ENCODE assay signal across 15 cellular contexts in the genomic region with DNA sequence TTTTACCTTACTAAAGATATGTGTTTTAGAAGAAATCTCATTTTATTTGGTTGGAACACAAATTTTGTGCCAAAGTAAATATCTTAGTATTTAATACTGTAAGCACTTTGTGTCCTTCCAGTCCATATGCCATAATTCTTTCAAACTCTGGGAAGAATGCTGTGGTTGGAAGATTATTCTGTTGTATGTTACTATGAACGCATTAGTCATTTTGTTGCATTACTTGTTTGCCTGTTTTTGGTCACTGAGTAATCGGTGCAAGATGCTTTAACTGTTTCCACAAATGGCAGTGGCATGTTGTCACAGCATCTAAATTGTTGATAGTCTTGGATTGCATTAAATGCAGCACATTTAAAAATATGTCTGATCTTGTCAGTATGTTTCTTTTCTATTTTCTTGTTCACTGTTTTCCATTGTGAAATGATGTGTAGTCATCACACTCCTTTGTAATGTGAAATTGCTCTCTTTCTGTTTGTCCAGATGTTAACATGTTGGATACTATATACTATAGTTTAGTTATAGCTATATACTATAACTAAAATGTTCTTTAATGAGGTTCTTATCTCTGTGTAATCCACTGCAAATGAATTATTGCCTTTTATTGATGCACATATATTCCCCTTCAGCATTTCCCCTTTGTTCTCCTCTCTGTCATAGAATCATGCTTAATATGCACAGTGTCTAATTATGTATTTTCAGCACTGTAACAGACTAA.
DNase-seq lines count a peak whose midpoint lies in the region; ATAC-seq and TF ChIP-seq lines count a peak whose summit lies in the region.
"Had no signal": no experiment of that assay in that cellular context is flagged by ENCODE, and none has a peak within 500 bp of the region (broad histone marks: within the 10 kb centered on the region; RNA-seq: fewer than 3 reads in every experiment).

No MANE protein-coding gene starts in this region.

- no peak overlapping the region for H3K27ac ChIP-seq in spleen
- H3K27ac ChIP-seq: neural progenitor cell had no signal

- no peaks in the 10 kb centered on the region for H3K4me1 ChIP-seq in spleen
- H3K4me1 ChIP-seq: neural progenitor cell had no signal

- H3K9me3 ChIP-seq in MG63 = no peaks in the 10 kb centered on the region
- no peaks in the 10 kb centered on the region for H3K9me3 ChIP-seq in spleen

- TF ChIP-seq CTCF in epithelial cell of esophagus (IDR thresholded peaks at IDR 0.05; ENCODE audit: insufficient read depth, low read depth, low read length, missing control alignments) = no peak
- TF ChIP-seq CTCF in spleen (IDR thresholded peaks at IDR 0.05 in 8 of 11, conservative IDR thresholded peaks at IDR 0.05 in 3 of 11) = no peak

- no peaks in the 10 kb centered on the region for H3K27me3 Mint-ChIP-seq in effector memory CD8-positive, alpha-beta T cell
- H3K27me3 Mint-ChIP-seq: activated CD4-positive, alpha-beta T cell treated with anti-CD3 and anti-CD28 coated beads, Interleukin-2, amount 10 ng/mL, durations not matched to agents 7 days and 5 days; B cell had no signal

- no peak overlapping the region for H3K4me3 Mint-ChIP-seq in effector memory CD8-positive, alpha-beta T cell
- H3K4me3 Mint-ChIP-seq: activated CD4-positive, alpha-beta T cell treated with anti-CD3 and anti-CD28 coated beads, Interleukin-2, amount 10 ng/mL, durations not matched to agents 7 days and 5 days; B cell; neural progenitor cell had no signal

- DNase-seq in AG08395 (ENCODE audit: low spot score) = peak; percentile 86
- DNase-seq in MG63 = peak; percentile 0
- peak; percentile 87 for DNase-seq in epithelial cell of esophagus (ENCODE audit: low read depth)
- peak; percentile 77 for DNase-seq in non-pigmented ciliary epithelial cell (ENCODE audit: low read depth)
- no peak for DNase-seq in spleen
- DNase-seq in NCI-H748 (lab: John Stamatoyannopoulos, UW; ENCODE audit: unreplicated experiment) = no peak
- no peak for DNase-seq in effector memory CD8-positive, alpha-beta T cell
- DNase-seq: activated CD4-positive, alpha-beta T cell treated with anti-CD3 and anti-CD28 coated beads, Interleukin-2, amount 10 ng/mL, durations not matched to agents 7 days and 5 days; Karpas-422; NCI-H2107; stimulated activated CD8-positive, alpha-beta memory T cell treated with anti-CD3 and anti-CD28 coated beads, Interleukin-4, amount 100 ng/mL, for 48 hours had no signal

- 88 to 97% (median 94%) methylated on average over 2 of the region's 2 CpGs for WGBS in spleen, 5 donors

- peaks cover 14% of the 10 kb centered on the region for H3K36me3 ChIP-seq in MG63
- peaks cover 2 to 100% (median 44%) of the 10 kb centered on the region in 6 donors for H3K36me3 ChIP-seq in spleen

- H3K36me3 Mint-ChIP-seq in effector memory CD8-positive, alpha-beta T cell (ENCODE audit: insufficient read depth) = peaks cover 74% of the 10 kb centered on the region

- ATAC-seq in HG03196 (IDR thresholded peaks at IDR 0.05; ENCODE audit: unreplicated experiment) = no peak
- ATAC-seq in effector memory CD8-positive, alpha-beta T cell (replicated peaks) = no peak

- H3K9me3 Mint-ChIP-seq in effector memory CD8-positive, alpha-beta T cell = no peaks in the 10 kb centered on the region
- H3K9me3 Mint-ChIP-seq: activated CD4-positive, alpha-beta T cell treated with anti-CD3 and anti-CD28 coated beads, Interleukin-2, amount 10 ng/mL, durations not matched to agents 7 days and 5 days; activated T-helper 2 cell treated with anti-CD3 and anti-CD28 coated beads, Interferon-gamma antibody, Interleukin-2, Interleukin-4, amounts not matched to agents 10 μg/mL and 5 μg/mL and 100 μg/mL, durations not matched to agents 14 hours and 24 hours and 36 hours; neural progenitor cell had no signal

- H3K4me1 Mint-ChIP-seq in effector memory CD8-positive, alpha-beta T cell (ENCODE audit: low read depth in 2 of 2) = no peaks in the 10 kb centered on the region
- H3K4me1 Mint-ChIP-seq: activated CD4-positive, alpha-beta T cell treated with anti-CD3 and anti-CD28 coated beads, Interleukin-2, amount 10 ng/mL, durations not matched to agents 7 days and 5 days; B cell had no signal

- peak overlapping the region in 1 of 2 donors; percentile 26 for H3K27ac Mint-ChIP-seq in effector memory CD8-positive, alpha-beta T cell
- H3K27ac Mint-ChIP-seq: activated CD4-positive, alpha-beta T cell treated with anti-CD3 and anti-CD28 coated beads, Interleukin-2, amount 10 ng/mL, durations not matched to agents 7 days and 5 days; activated T-helper 2 cell treated with anti-CD3 and anti-CD28 coated beads, Interferon-gamma antibody, Interleukin-2, Interleukin-4, amounts not matched to agents 10 μg/mL and 5 μg/mL and 100 μg/mL, durations not matched to agents 14 hours and 24 hours and 36 hours; B cell; neural progenitor cell had no signal

- H3K27me3 ChIP-seq in MG63 (no peaks in the 10 kb centered on the region), spleen (replicated peaks in 1 of 7) (no peaks in the 10 kb centered on the region)
- H3K27me3 ChIP-seq: neural progenitor cell had no signal

- H3K4me3 ChIP-seq in MG63 = no peak overlapping the region
- no peak overlapping the region for H3K4me3 ChIP-seq in epithelial cell of esophagus (ENCODE audit: low read length)
- no peak overlapping the region for H3K4me3 ChIP-seq in spleen
- H3K4me3 ChIP-seq: neural progenitor cell had no signal

- intact Hi-C loops in spleen (cut with DNase I; ENCODE audit: low total_unique reads) = no loop called here

- TF ChIP-seq POLR2A in spleen (IDR thresholded peaks at IDR 0.05) = no peak

Comparison
In these comparisons a context has a peak if more than half of its experiments do, and no peak if none do; other contexts are left out.
1. DNase-seq: peak in AG08395 (single experiment), MG63 (single experiment), epithelial cell of esophagus (single experiment) and non-pigmented ciliary epithelial cell (single experiment); none in spleen (single experiment), NCI-H748 (single experiment) and effector memory CD8-positive, alpha-beta T cell (0 of 3).